1 cellular context compared by ENCODE assay signal in genomic region chr3:165389653-165390052, GRCh38.
TF ChIP-seq lines count a peak whose summit lies in the region.

No MANE protein-coding gene starts in this region.

TF ChIP-seq in GM23338, 12 proteins besides CTCF, POLR2A, EP300 and RAD21 (continued from another document):
- TF ChIP-seq, protein P1, sequence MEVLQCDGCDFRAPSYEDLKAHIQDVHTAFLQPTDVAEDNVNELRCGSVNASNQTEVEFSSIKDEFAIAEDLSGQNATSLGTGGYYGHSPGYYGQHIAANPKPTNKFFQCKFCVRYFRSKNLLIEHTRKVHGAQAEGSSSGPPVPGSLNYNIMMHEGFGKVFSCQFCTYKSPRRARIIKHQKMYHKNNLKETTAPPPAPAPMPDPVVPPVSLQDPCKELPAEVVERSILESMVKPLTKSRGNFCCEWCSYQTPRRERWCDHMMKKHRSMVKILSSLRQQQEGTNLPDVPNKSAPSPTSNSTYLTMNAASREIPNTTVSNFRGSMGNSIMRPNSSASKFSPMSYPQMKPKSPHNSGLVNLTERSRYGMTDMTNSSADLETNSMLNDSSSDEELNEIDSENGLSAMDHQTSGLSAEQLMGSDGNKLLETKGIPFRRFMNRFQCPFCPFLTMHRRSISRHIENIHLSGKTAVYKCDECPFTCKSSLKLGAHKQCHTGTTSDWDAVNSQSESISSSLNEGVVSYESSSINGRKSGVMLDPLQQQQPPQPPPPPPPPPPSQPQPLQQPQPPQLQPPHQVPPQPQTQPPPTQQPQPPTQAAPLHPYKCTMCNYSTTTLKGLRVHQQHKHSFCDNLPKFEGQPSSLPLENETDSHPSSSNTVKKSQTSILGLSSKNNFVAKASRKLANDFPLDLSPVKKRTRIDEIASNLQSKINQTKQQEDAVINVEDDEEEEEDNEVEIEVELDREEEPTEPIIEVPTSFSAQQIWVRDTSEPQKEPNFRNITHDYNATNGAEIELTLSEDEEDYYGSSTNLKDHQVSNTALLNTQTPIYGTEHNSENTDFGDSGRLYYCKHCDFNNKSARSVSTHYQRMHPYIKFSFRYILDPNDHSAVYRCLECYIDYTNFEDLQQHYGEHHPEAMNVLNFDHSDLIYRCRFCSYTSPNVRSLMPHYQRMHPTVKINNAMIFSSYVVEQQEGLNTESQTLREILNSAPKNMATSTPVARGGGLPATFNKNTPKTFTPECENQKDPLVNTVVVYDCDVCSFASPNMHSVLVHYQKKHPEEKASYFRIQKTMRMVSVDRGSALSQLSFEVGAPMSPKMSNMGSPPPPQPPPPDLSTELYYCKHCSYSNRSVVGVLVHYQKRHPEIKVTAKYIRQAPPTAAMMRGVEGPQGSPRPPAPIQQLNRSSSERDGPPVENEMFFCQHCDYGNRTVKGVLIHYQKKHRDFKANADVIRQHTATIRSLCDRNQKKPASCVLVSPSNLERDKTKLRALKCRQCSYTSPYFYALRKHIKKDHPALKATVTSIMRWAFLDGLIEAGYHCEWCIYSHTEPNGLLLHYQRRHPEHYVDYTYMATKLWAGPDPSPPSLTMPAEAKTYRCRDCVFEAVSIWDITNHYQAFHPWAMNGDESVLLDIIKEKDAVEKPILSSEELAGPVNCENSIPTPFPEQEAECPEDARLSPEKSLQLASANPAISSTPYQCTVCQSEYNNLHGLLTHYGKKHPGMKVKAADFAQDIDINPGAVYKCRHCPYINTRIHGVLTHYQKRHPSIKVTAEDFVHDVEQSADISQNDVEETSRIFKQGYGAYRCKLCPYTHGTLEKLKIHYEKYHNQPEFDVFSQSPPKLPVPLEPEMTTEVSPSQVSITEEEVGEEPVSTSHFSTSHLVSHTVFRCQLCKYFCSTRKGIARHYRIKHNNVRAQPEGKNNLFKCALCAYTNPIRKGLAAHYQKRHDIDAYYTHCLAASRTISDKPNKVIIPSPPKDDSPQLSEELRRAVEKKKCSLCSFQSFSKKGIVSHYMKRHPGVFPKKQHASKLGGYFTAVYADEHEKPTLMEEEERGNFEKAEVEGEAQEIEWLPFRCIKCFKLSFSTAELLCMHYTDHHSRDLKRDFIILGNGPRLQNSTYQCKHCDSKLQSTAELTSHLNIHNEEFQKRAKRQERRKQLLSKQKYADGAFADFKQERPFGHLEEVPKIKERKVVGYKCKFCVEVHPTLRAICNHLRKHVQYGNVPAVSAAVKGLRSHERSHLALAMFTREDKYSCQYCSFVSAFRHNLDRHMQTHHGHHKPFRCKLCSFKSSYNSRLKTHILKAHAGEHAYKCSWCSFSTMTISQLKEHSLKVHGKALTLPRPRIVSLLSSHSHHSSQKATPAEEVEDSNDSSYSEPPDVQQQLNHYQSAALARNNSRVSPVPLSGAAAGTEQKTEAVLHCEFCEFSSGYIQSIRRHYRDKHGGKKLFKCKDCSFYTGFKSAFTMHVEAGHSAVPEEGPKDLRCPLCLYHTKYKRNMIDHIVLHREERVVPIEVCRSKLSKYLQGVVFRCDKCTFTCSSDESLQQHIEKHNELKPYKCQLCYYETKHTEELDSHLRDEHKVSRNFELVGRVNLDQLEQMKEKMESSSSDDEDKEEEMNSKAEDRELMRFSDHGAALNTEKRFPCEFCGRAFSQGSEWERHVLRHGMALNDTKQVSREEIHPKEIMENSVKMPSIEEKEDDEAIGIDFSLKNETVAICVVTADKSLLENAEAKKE (CRISPR knock-in tag; IDR thresholded peaks at IDR 0.05), result no peak
- TF ChIP-seq, protein P2, sequence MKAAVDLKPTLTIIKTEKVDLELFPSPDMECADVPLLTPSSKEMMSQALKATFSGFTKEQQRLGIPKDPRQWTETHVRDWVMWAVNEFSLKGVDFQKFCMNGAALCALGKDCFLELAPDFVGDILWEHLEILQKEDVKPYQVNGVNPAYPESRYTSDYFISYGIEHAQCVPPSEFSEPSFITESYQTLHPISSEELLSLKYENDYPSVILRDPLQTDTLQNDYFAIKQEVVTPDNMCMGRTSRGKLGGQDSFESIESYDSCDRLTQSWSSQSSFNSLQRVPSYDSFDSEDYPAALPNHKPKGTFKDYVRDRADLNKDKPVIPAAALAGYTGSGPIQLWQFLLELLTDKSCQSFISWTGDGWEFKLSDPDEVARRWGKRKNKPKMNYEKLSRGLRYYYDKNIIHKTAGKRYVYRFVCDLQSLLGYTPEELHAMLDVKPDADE (IDR thresholded peaks at IDR 0.05), result no peak
- TF ChIP-seq NANOG (IDR thresholded peaks at IDR 0.05; ENCODE audit: borderline replicate concordance) (no peak), ZNF331 (CRISPR knock-in tag; IDR thresholded peaks at IDR 0.05; ENCODE audit: low read depth) (no peak), POLR2AphosphoS5 (IDR thresholded peaks at IDR 0.05; ENCODE audit: low read depth) (no peak), CREB1 (CRISPR knock-in tag; IDR thresholded peaks at IDR 0.05; ENCODE audit: low read depth) (no peak), ZNF114 (CRISPR knock-in tag; IDR thresholded peaks at IDR 0.05) (no peak)
- TF ChIP-seq, protein P3, sequence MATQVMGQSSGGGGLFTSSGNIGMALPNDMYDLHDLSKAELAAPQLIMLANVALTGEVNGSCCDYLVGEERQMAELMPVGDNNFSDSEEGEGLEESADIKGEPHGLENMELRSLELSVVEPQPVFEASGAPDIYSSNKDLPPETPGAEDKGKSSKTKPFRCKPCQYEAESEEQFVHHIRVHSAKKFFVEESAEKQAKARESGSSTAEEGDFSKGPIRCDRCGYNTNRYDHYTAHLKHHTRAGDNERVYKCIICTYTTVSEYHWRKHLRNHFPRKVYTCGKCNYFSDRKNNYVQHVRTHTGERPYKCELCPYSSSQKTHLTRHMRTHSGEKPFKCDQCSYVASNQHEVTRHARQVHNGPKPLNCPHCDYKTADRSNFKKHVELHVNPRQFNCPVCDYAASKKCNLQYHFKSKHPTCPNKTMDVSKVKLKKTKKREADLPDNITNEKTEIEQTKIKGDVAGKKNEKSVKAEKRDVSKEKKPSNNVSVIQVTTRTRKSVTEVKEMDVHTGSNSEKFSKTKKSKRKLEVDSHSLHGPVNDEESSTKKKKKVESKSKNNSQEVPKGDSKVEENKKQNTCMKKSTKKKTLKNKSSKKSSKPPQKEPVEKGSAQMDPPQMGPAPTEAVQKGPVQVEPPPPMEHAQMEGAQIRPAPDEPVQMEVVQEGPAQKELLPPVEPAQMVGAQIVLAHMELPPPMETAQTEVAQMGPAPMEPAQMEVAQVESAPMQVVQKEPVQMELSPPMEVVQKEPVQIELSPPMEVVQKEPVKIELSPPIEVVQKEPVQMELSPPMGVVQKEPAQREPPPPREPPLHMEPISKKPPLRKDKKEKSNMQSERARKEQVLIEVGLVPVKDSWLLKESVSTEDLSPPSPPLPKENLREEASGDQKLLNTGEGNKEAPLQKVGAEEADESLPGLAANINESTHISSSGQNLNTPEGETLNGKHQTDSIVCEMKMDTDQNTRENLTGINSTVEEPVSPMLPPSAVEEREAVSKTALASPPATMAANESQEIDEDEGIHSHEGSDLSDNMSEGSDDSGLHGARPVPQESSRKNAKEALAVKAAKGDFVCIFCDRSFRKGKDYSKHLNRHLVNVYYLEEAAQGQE (IDR thresholded peaks at IDR 0.05; ENCODE audit: unreplicated experiment), result no peak
